1 cellular context compared by ENCODE assay signal in the genomic region with DNA sequence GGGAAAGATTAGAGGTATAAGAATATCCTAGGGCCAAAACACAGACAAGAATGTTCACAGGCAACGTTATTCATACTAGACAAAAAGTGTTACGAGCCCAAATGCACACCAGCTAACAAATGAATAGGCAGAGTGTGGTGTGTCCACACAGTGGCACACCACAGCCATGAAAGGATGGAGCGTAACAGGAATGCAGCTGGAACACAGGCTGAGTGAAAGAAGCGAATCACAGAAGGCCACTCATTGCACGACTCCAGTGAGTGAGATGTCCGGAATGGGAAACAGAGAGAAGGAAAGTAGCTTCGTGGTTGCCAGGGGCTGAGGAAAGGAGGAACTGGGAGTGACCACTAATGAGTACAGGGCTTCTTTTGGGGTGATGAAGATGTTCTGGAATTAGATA.
TF ChIP-seq lines count a peak whose summit lies in the region.

No MANE protein-coding gene starts in this region.

TF ChIP-seq in SK-N-SH, 30 proteins besides CTCF, POLR2A, EP300 and RAD21:
- TF ChIP-seq SMC3 (IDR thresholded peaks at IDR 0.05; ENCODE audit: low read depth, low read length) (no peak), ELF1 (IDR thresholded peaks at IDR 0.05) (no peak), SIN3A (IDR thresholded peaks at IDR 0.05; ENCODE audit: borderline replicate concordance, low read depth, low read length) (no peak)
- TF ChIP-seq, protein P1, sequence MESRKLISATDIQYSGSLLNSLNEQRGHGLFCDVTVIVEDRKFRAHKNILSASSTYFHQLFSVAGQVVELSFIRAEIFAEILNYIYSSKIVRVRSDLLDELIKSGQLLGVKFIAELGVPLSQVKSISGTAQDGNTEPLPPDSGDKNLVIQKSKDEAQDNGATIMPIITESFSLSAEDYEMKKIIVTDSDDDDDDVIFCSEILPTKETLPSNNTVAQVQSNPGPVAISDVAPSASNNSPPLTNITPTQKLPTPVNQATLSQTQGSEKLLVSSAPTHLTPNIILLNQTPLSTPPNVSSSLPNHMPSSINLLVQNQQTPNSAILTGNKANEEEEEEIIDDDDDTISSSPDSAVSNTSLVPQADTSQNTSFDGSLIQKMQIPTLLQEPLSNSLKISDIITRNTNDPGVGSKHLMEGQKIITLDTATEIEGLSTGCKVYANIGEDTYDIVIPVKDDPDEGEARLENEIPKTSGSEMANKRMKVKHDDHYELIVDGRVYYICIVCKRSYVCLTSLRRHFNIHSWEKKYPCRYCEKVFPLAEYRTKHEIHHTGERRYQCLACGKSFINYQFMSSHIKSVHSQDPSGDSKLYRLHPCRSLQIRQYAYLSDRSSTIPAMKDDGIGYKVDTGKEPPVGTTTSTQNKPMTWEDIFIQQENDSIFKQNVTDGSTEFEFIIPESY (IDR thresholded peaks at IDR 0.05; ENCODE audit: borderline replicate concordance, low read depth) = no peak
